In genomic region chr2:70132244-70133126, GRCh38 we compare ENCODE assay signal across 8 cellular contexts. TPM values are rescaled to one million over a fixed set of nuclear protein-coding genes. Genes with fewer than 3 reads are reported as not detected.
A peak's percentile ranks its signal among the peaks of the same experiment; 100 is the strongest.
DNase-seq lines count a peak whose midpoint lies in the region; ATAC-seq and TF ChIP-seq lines count a peak whose summit lies in the region.

No MANE protein-coding gene starts in this region.

- H3K27me3 Mint-ChIP-seq in MCF 10A (ENCODE audit: insufficient read depth, unreplicated experiment): no peaks in the 10 kb centered on the region

- DNase-seq in DMS79 treated with DMSO at 0.1 percent for 48 hours (lab: John Stamatoyannopoulos, UW) (peak; percentile 90), HuH-7.5 (ENCODE audit: low spot score) (peak; percentile 55), MCF 10A (ENCODE audit: unreplicated experiment) (peak; percentile 43), iris pigment epithelial cell (ENCODE audit: low read depth) (peak; percentile 79), islet precursor cell (no peak)
- no peak for DNase-seq in stimulated activated effector memory CD8-positive, alpha-beta T cell treated with anti-CD3 and anti-CD28 coated beads, Interleukin-12 subunit alpha, Interleukin-12 subunit beta, amount 100 ng/mL, for 72 hours (ENCODE audit: low spot score in 2 of 2)

- peak overlapping the region; percentile 59 for H3K4me3 Mint-ChIP-seq in MCF 10A (ENCODE audit: unreplicated experiment)
- peak overlapping the region; percentile 79 for H3K4me3 Mint-ChIP-seq in stimulated activated effector memory CD8-positive, alpha-beta T cell treated with anti-CD3 and anti-CD28 coated beads, Interleukin-12 subunit alpha, Interleukin-12 subunit beta, amount 100 ng/mL, for 72 hours

- no peak for TF ChIP-seq CTCF in MCF 10A (IDR thresholded peaks at IDR 0.05; ENCODE audit: unreplicated experiment)

- BruUV-seq in MCF 10A (replicated peaks; lab: Mats Ljungman, UMichigan): no TSS peak

- H3K4me1 Mint-ChIP-seq in MCF 10A (ENCODE audit: insufficient read depth, unreplicated experiment): peaks cover 37% of the 10 kb centered on the region
- H3K4me1 Mint-ChIP-seq in stimulated activated effector memory CD8-positive, alpha-beta T cell treated with anti-CD3 and anti-CD28 coated beads, Interleukin-12 subunit alpha, Interleukin-12 subunit beta, amount 100 ng/mL, for 72 hours: peaks cover 76% of the 10 kb centered on the region

- H3K36me3 Mint-ChIP-seq in MCF 10A (ENCODE audit: insufficient read depth, unreplicated experiment): peaks cover 6% of the 10 kb centered on the region
- H3K36me3 Mint-ChIP-seq in stimulated activated effector memory CD8-positive, alpha-beta T cell treated with anti-CD3 and anti-CD28 coated beads, Interleukin-12 subunit alpha, Interleukin-12 subunit beta, amount 100 ng/mL, for 72 hours: peaks cover 37% of the 10 kb centered on the region

- intact Hi-C loops in MCF 10A (cut with micrococcal nuclease): no loop called here

- peak overlapping the region; percentile 90 for H3K27ac Mint-ChIP-seq in MCF 10A (ENCODE audit: low read depth, unreplicated experiment)
- peak overlapping the region; percentile 98 for H3K27ac Mint-ChIP-seq in stimulated activated effector memory CD8-positive, alpha-beta T cell treated with anti-CD3 and anti-CD28 coated beads, Interleukin-12 subunit alpha, Interleukin-12 subunit beta, amount 100 ng/mL, for 72 hours

- ATAC-seq in GM19467 (IDR thresholded peaks at IDR 0.05; ENCODE audit: unreplicated experiment): peak; percentile 35
- ATAC-seq in stimulated activated effector memory CD8-positive, alpha-beta T cell treated with anti-CD3 and anti-CD28 coated beads, Interleukin-12 subunit alpha, Interleukin-12 subunit beta, amount 100 ng/mL, for 72 hours: peak; percentile 70

- CTCF ChIA-PET in MCF 10A (lab: Yijun Ruan, JAX): interaction anchor here (0.6 to 1.4 kb wide), 6 partner anchors 41 to 357 kb away, joined by 3 to 8 read pairs (median 4); partner anchors contain the start of gene MXD1

- POLR2A ChIA-PET in MCF 10A (lab: Yijun Ruan, JAX): interaction anchor here (0.7 to 16.1 kb wide), 15 partner anchors 7 to 303 kb away, joined by 3 to 328 read pairs (median 5); partner anchors contain the start of genes C2orf42, GMCL1, MXD1 and PCBP1

- H3K9me3 Mint-ChIP-seq in MCF 10A (ENCODE audit: unreplicated experiment): peaks cover 2% of the 10 kb centered on the region
- H3K9me3 Mint-ChIP-seq in stimulated activated effector memory CD8-positive, alpha-beta T cell treated with anti-CD3 and anti-CD28 coated beads, Interleukin-12 subunit alpha, Interleukin-12 subunit beta, amount 100 ng/mL, for 72 hours: no peaks in the 10 kb centered on the region

TF ChIP-seq in PFSK-1, 5 proteins besides CTCF, POLR2A, EP300 and RAD21:
- TF ChIP-seq POLR2AphosphoS5 (IDR thresholded peaks at IDR 0.05; ENCODE audit: low read depth, low read length) (peak; percentile 66), TAF1 (IDR thresholded peaks at IDR 0.05; ENCODE audit: borderline replicate concordance, insufficient read depth, low read length) (0 out of 2 replicates have a peak, but pooled peaks have one; percentile 56), FOXP2 (optimal IDR thresholded peaks at IDR 0.05; ENCODE audit: borderline replicate concordance, extremely low read depth, extremely low read length, insufficient read depth) (no peak)
TF ChIP-seq in PFSK-1: peak in this region for 2.

RNA-seq across cellular contexts. Expression of gene PCBP1, which starts 45.2 kb away (rescaled TPM):
- polyA plus RNA-seq in PFSK-1 (2012; ENCODE audit: insufficient read length, low read depth): 438 TPM
- 259 and 277 TPM in 2 replicates for total RNA-seq in MCF 10A (2022)

RNA-seq across cellular contexts. Expression of gene C2orf42, which starts 58.3 kb away (rescaled TPM):
- 11.4 TPM for polyA plus RNA-seq in PFSK-1 (2012; ENCODE audit: insufficient read length, low read depth)
- total RNA-seq in MCF 10A (2022): 17.6 and 28.5 TPM in 2 replicates

Comparison
In these comparisons a context has a peak if more than half of its experiments do, and no peak if none do; other contexts are left out.
1. DNase-seq: peak in DMS79 treated with DMSO at 0.1 percent for 48 hours (single experiment), HuH-7.5 (single experiment), MCF 10A (single experiment) and iris pigment epithelial cell (single experiment); none in stimulated activated effector memory CD8-positive, alpha-beta T cell treated with anti-CD3 and anti-CD28 coated beads, Interleukin-12 subunit alpha, Interleukin-12 subunit beta, amount 100 ng/mL, for 72 hours (0 of 2) and islet precursor cell (single experiment).